Comparison of ENCODE assay signal across 23 cellular contexts in genomic region chr14:44833376-44833775, GRCh38.
DNase-seq lines count a peak whose midpoint lies in the region; ATAC-seq and TF ChIP-seq lines count a peak whose summit lies in the region.
"Had no signal": no experiment of that assay in that cellular context is flagged by ENCODE, and none has a peak within 500 bp of the region (broad histone marks: within the 10 kb centered on the region; RNA-seq: fewer than 3 reads in every experiment).

No MANE protein-coding gene starts in this region.

- H3K4me1 ChIP-seq in PC-3 (ENCODE audit: insufficient read depth, low read length) (peaks cover 16% of the 10 kb centered on the region), gastroesophageal sphincter (no peaks in the 10 kb centered on the region), ovary (ENCODE audit: insufficient read depth) (no peaks in the 10 kb centered on the region)
- H3K4me1 ChIP-seq: BLaER1, left ventricle myocardium inferior, suprapubic skin had no signal

- CTCF ChIA-PET in PC-3 (lab: Charles Lee): no interaction called here

- H3K9me3 Mint-ChIP-seq in activated T-helper 17 cell treated with anti-CD3 and anti-CD28 coated beads, Interleukin-2, amount 50 U/mL, for 72 hours: no peaks in the 10 kb centered on the region
- H3K9me3 Mint-ChIP-seq: activated naive CD4-positive, alpha-beta T cell treated with anti-CD3 and anti-CD28 coated beads, Interleukin-2, amount 50 U/mL, for 72 hours; T-cell had no signal

- no peak overlapping the region for H3K4me3 Mint-ChIP-seq in activated T-helper 17 cell treated with anti-CD3 and anti-CD28 coated beads, Interleukin-2, amount 50 U/mL, for 72 hours
- H3K4me3 Mint-ChIP-seq: T-cell had no signal

- H3K9ac ChIP-seq in PC-3 (ENCODE audit: low read length): no peak overlapping the region
- H3K9ac ChIP-seq: BLaER1 had no signal

- no peaks in the 10 kb centered on the region for H4K20me1 ChIP-seq in PC-3 (ENCODE audit: low read length)
- H4K20me1 ChIP-seq: BLaER1 had no signal

- H2AFZ ChIP-seq in PC-3 (ENCODE audit: low read length): no peak overlapping the region

- peak; percentile 24 for DNase-seq in Daoy (ENCODE audit: low read depth)
- peak; percentile 73 for DNase-seq in PC-3
- DNase-seq in fibroblast of mammary gland (ENCODE audit: low read depth): peak; percentile 70
- DNase-seq in renal cortical epithelial cell (ENCODE audit: low read depth): peak; percentile 73
- no peak for DNase-seq in ovary
- DNase-seq: activated CD4-positive, alpha-beta T cell treated with anti-CD3 and anti-CD28 coated beads, Interleukin-2, amount 50 U/mL, for 48 hours; activated T-cell treated with anti-CD3 and anti-CD28 coated beads, Interleukin-2, amount 50 U/mL, for 1 hour; H7; Kasumi-1; left ventricle myocardium inferior; NCI-H1105; NCI-H2171; sigmoid colon; stimulated activated CD4-positive, alpha-beta T cell treated with anti-CD3 and anti-CD28 coated beads, Interleukin-4, amount 100 ng/mL, for 4 hours; stimulated activated CD8-positive, alpha-beta memory T cell treated with anti-CD3 and anti-CD28 coated beads, Interleukin-4, amount 100 ng/mL, for 48 hours; T-cell had no signal

- BruUV-seq in PC-3 (replicated peaks; lab: Mats Ljungman, UMichigan): no TSS peak

- peak overlapping the region; percentile 11; the same call in 1 of the 2 replicates for H3K4me2 ChIP-seq in PC-3 (ENCODE audit: low read length)
- H3K4me2 ChIP-seq: BLaER1 had no signal

- H3K9me3 ChIP-seq in PC-3 (ENCODE audit: low read length) (no peaks in the 10 kb centered on the region), gastroesophageal sphincter (no peaks in the 10 kb centered on the region), ovary (no peaks in the 10 kb centered on the region)
- H3K9me3 ChIP-seq: BLaER1, esophagus muscularis mucosa, left ventricle myocardium inferior, sigmoid colon, suprapubic skin had no signal

- H3K36me3 Mint-ChIP-seq in activated T-helper 17 cell treated with anti-CD3 and anti-CD28 coated beads, Interleukin-2, amount 50 U/mL, for 72 hours (ENCODE audit: low read depth): no peaks in the 10 kb centered on the region
- H3K36me3 Mint-ChIP-seq: activated naive CD4-positive, alpha-beta T cell treated with anti-CD3 and anti-CD28 coated beads, Interleukin-2, amount 50 U/mL, for 72 hours; T-cell had no signal

- TF ChIP-seq POLR2A in gastroesophageal sphincter (IDR thresholded peaks at IDR 0.05): no peak
- TF ChIP-seq POLR2A in ovary (IDR thresholded peaks at IDR 0.05): no peak

- no peak overlapping the region for H3K27ac Mint-ChIP-seq in activated T-helper 17 cell treated with anti-CD3 and anti-CD28 coated beads, Interleukin-2, amount 50 U/mL, for 72 hours
- H3K27ac Mint-ChIP-seq: activated naive CD4-positive, alpha-beta T cell treated with anti-CD3 and anti-CD28 coated beads, Interleukin-2, amount 50 U/mL, for 72 hours; T-cell had no signal

- H3K79me2 ChIP-seq in PC-3 (ENCODE audit: low read length): no peaks in the 10 kb centered on the region

- peaks cover 16% of the 10 kb centered on the region for H3K27me3 Mint-ChIP-seq in activated T-helper 17 cell treated with anti-CD3 and anti-CD28 coated beads, Interleukin-2, amount 50 U/mL, for 72 hours

- POLR2A ChIA-PET in PC-3 (lab: Charles Lee; ENCODE audit: unreplicated experiment): no interaction called here

- TF ChIP-seq EP300 in gastroesophageal sphincter (IDR thresholded peaks at IDR 0.05) (no peak), ovary (IDR thresholded peaks at IDR 0.05) (no peak)

- H3K27me3 ChIP-seq in PC-3 (ENCODE audit: low read length): no peaks in the 10 kb centered on the region
- H3K27me3 ChIP-seq in gastroesophageal sphincter: no peaks in the 10 kb centered on the region
- no peaks in the 10 kb centered on the region for H3K27me3 ChIP-seq in ovary
- H3K27me3 ChIP-seq: BLaER1, esophagus muscularis mucosa, sigmoid colon, suprapubic skin had no signal

- ATAC-seq in PC-3 (peak; percentile 85), gastroesophageal sphincter (no peak), HG03469 (IDR thresholded peaks at IDR 0.05; ENCODE audit: unreplicated experiment) (no peak)
- no peak for ATAC-seq in activated T-helper 17 cell treated with anti-CD3 and anti-CD28 coated beads, Interleukin-2, amount 50 U/mL, for 72 hours (replicated peaks)
- ATAC-seq: activated naive CD4-positive, alpha-beta T cell treated with anti-CD3 and anti-CD28 coated beads, Interleukin-2, amount 50 U/mL, for 72 hours; T-cell had no signal

- H3K4me3 ChIP-seq in PC-3 (ENCODE audit: low read length): no peak overlapping the region
- no peak overlapping the region for H3K4me3 ChIP-seq in fibroblast of mammary gland (ENCODE audit: control insufficient read depth, low read depth, low read length)
- no peak overlapping the region for H3K4me3 ChIP-seq in gastroesophageal sphincter
- H3K4me3 ChIP-seq in ovary: no peak overlapping the region
- H3K4me3 ChIP-seq: BLaER1, esophagus muscularis mucosa, left ventricle myocardium inferior, sigmoid colon, suprapubic skin had no signal

- WGBS in gastroesophageal sphincter (ENCODE audit: low coverage in 1 of 2), 2 donors: 7 to 33% methylated on average over 1 of the region's 1 CpG
- 0 to 3% (median 3%) methylated on average over 1 of the region's 1 CpG for WGBS in ovary, 3 donors

- H3K36me3 ChIP-seq in PC-3 (ENCODE audit: low read depth, low read length) (no peaks in the 10 kb centered on the region), gastroesophageal sphincter (no peaks in the 10 kb centered on the region), ovary (no peaks in the 10 kb centered on the region)
- H3K36me3 ChIP-seq: BLaER1, esophagus muscularis mucosa, left ventricle myocardium inferior, sigmoid colon, suprapubic skin had no signal

- intact Hi-C loops in PC-3 (cut with micrococcal nuclease) (no loop called here), ovary (cut with DNase I) (no loop called here)

- TF ChIP-seq CTCF in PC-3 (conservative IDR thresholded peaks at IDR 0.05; ENCODE audit: low read depth, low read length) (no peak), fibroblast of mammary gland (conservative IDR thresholded peaks at IDR 0.05; ENCODE audit: control insufficient read depth, insufficient read depth, low read depth, low read length) (no peak), gastroesophageal sphincter (IDR thresholded peaks at IDR 0.05) (no peak), ovary (IDR thresholded peaks at IDR 0.05) (no peak)

- no peaks in the 10 kb centered on the region for H3F3A ChIP-seq in PC-3 (ENCODE audit: low read length, unreplicated experiment)

- H3K9me2 ChIP-seq in PC-3 (replicated peaks; ENCODE audit: low read length): no peaks in the 10 kb centered on the region

- H3K27ac ChIP-seq in PC-3 (ENCODE audit: low read length) (peak overlapping the region; percentile 19; the same call in 1 of the 2 replicates), gastroesophageal sphincter (no peak overlapping the region), ovary (no peak overlapping the region)
- H3K27ac ChIP-seq: BLaER1, esophagus muscularis mucosa, left ventricle myocardium inferior, sigmoid colon, suprapubic skin had no signal

- H3K4me1 Mint-ChIP-seq in activated T-helper 17 cell treated with anti-CD3 and anti-CD28 coated beads, Interleukin-2, amount 50 U/mL, for 72 hours: no peaks in the 10 kb centered on the region
- H3K4me1 Mint-ChIP-seq: T-cell had no signal

Comparison
In these comparisons a context has a peak if more than half of its experiments do, and no peak if none do; other contexts are left out.
1. DNase-seq: peak in Daoy (single experiment), PC-3 (single experiment), fibroblast of mammary gland (single experiment) and renal cortical epithelial cell (single experiment); none in ovary (0 of 5).